8 cellular contexts compared by ENCODE assay signal in genomic region chr6:150068173-150068785, GRCh38. TPM values are rescaled to one million over a fixed set of nuclear protein-coding genes. Genes with fewer than 3 reads are reported as not detected.
DNase-seq lines count a peak whose midpoint lies in the region; FAIRE-seq and TF ChIP-seq lines count a peak whose summit lies in the region.

No MANE protein-coding gene starts in this region.

- H3K56ac ChIP-seq in H1 (replicated peaks; ENCODE audit: insufficient read length, low read depth, low read length): no peak overlapping the region

- H2BK12ac ChIP-seq in H1 (ENCODE audit: low read depth, low read length): no peak overlapping the region

- H3K27me3 ChIP-seq in CD8-positive, alpha-beta memory T cell (ENCODE audit: insufficient read depth, low read length, poor library complexity, severe bottlenecking): no peaks in the 10 kb centered on the region
- no peaks in the 10 kb centered on the region for H3K27me3 ChIP-seq in OCI-LY1 (ENCODE audit: insufficient read depth, low read length)
- peaks cover 0 to 22% (median 13%) of the 10 kb centered on the region in 4 experiments; a peak in 5 of 7 replicates for H3K27me3 ChIP-seq in H1 (replicated peaks in 1 of 4; ENCODE audit: control insufficient read depth in 3 of 4, extremely low read depth in 1 of 4, insufficient read depth in 3 of 4, low read length in 3 of 4)
- peaks cover 9% of the 10 kb centered on the region for H3K27me3 ChIP-seq in neural cell (ENCODE audit: insufficient read depth, low read depth, low read length)

- H3K9me3 ChIP-seq in CD8-positive, alpha-beta memory T cell (ENCODE audit: low read length): no peaks in the 10 kb centered on the region
- H3K9me3 ChIP-seq in OCI-LY1 (ENCODE audit: low read length): no peaks in the 10 kb centered on the region
- no peaks in the 10 kb centered on the region for H3K9me3 ChIP-seq in H1 (ENCODE audit: insufficient read depth in 2 of 2, low read depth in 1 of 2, low read length in 1 of 2)
- no peaks in the 10 kb centered on the region for H3K9me3 ChIP-seq in neural cell (ENCODE audit: low read length)

- H3K4me3 Mint-ChIP-seq in CD8-positive, alpha-beta memory T cell: peak overlapping the region; percentile 85 to 94 (median 89)

- no peak overlapping the region for H3K14ac ChIP-seq in H1 (ENCODE audit: insufficient read length)

- no peak for TF ChIP-seq CTCF in OCI-LY1 (IDR thresholded peaks at IDR 0.05; ENCODE audit: low read length)
- no peak for TF ChIP-seq CTCF in H1 (IDR thresholded peaks at IDR 0.05; ENCODE audit: control extremely low read depth in 1 of 3, insufficient read depth in 1 of 3, low read depth in 1 of 3, low read length in 3 of 3)
- TF ChIP-seq CTCF in neural cell (IDR thresholded peaks at IDR 0.05; ENCODE audit: poor library complexity, severe bottlenecking): no peak

- H4K5ac ChIP-seq in H1 (ENCODE audit: insufficient read length, low read depth, low read length): no peak overlapping the region

- peaks cover 21 to 28% (median 26%) of the 10 kb centered on the region in 3 donors for H3K4me1 Mint-ChIP-seq in CD8-positive, alpha-beta memory T cell

- no peak overlapping the region; the same call in 1 of the 2 replicates for H3K18ac ChIP-seq in H1 (ENCODE audit: extremely low read depth, low read length)

- no peaks in the 10 kb centered on the region for H3F3A ChIP-seq in OCI-LY1 (ENCODE audit: insufficient read depth, low read length)
- no peaks in the 10 kb centered on the region for H3F3A ChIP-seq in neural cell (ENCODE audit: insufficient read depth, low read length, poor library complexity, severe bottlenecking)

- POLR2A ChIA-PET in CD8-positive, alpha-beta memory T cell (lab: Charles Lee): no interaction called here
- POLR2A ChIA-PET in H1 (lab: Charles Lee; ENCODE audit: partially characterized antibody): interaction anchor here (1.1 to 5.0 kb wide), 2 partner anchors 13 to 19 kb away, joined by 3 to 15 read pairs; no protein-coding TSS in a partner anchor

- no peaks in the 10 kb centered on the region for H3K79me2 ChIP-seq in OCI-LY1 (ENCODE audit: insufficient read depth, low read length)
- H3K79me2 ChIP-seq in H1 (ENCODE audit: control insufficient read depth in 1 of 2, insufficient read depth in 2 of 2, low read length in 2 of 2): no peaks in the 10 kb centered on the region
- H3K79me2 ChIP-seq in neural cell (replicated peaks; ENCODE audit: insufficient read depth, low read length): no peaks in the 10 kb centered on the region

- TF ChIP-seq RAD21 in H1 (IDR thresholded peaks at IDR 0.05 in 1 of 2, conservative IDR thresholded peaks at IDR 0.05 in 1 of 2; ENCODE audit: low read depth in 2 of 2, low read length in 2 of 2) (no peak), neural cell (conservative IDR thresholded peaks at IDR 0.05) (no peak)

- peaks cover 3 to 6% of the 10 kb centered on the region in 2 donors for H3K27me3 Mint-ChIP-seq in CD8-positive, alpha-beta memory T cell

- peak overlapping the region in 6 of 8 donors; percentile 4 to 61 (median 41) for H3K27ac Mint-ChIP-seq in CD8-positive, alpha-beta memory T cell

- H3K4me3 ChIP-seq in CD8-positive, alpha-beta memory T cell (ENCODE audit: low read length): peak overlapping the region; percentile 57
- H3K4me3 ChIP-seq in OCI-LY1 (ENCODE audit: low read depth, low read length, poor library complexity, severe bottlenecking) (peak overlapping the region; percentile 72), H1 (ENCODE audit: extremely low read depth in 1 of 4, insufficient read depth in 2 of 4, low read depth in 3 of 4, low read length in 4 of 4) (peak overlapping the region; percentile 49 to 73 (median 60)), neural cell (ENCODE audit: low read length) (peak overlapping the region; percentile 86)

- no peak overlapping the region for H2BK120ac ChIP-seq in H1 (replicated peaks; ENCODE audit: low read depth, low read length)

- H2BK15ac ChIP-seq in H1 (ENCODE audit: low read length): no peak overlapping the region

- peaks cover 4 to 11% (median 6%) of the 10 kb centered on the region in 3 donors for H3K36me3 Mint-ChIP-seq in CD8-positive, alpha-beta memory T cell

- no peak overlapping the region for H2AK5ac ChIP-seq in H1 (ENCODE audit: low read depth, low read length)

- no peak overlapping the region for H2BK20ac ChIP-seq in H1 (ENCODE audit: low read length)

- H3K9ac ChIP-seq in OCI-LY1 (ENCODE audit: low read length) (peak overlapping the region; percentile 68), H1 (replicated peaks in 1 of 4; ENCODE audit: extremely low read depth in 1 of 4, low read depth in 3 of 4, low read length in 3 of 4) (peak overlapping the region in 2 of 4 experiments; percentile 14 to 36; a peak in 2 of 7 replicates), neural cell (ENCODE audit: low read length) (peak overlapping the region; percentile 69)

- CTCF ChIA-PET in CD8-positive, alpha-beta memory T cell (lab: Charles Lee): interaction anchor here (1.5 to 4.2 kb wide), 3 partner anchors 9 to 13 kb away, joined by 3 to 31 read pairs (median 18); no protein-coding TSS in a partner anchor
- CTCF ChIA-PET in H1 (lab: Charles Lee; ENCODE audit: partially characterized antibody): interaction anchor here (0.6 to 4.6 kb wide), 5 partner anchors 12 to 1398 kb away, joined by 3 to 54 read pairs (median 3); no protein-coding TSS in a partner anchor

- 33% methylated on average over 10 of the region's 14 CpGs; no CpG with 5 or more reads in 1 of the 2 experiments for WGBS in H1 (ENCODE audit: extremely low coverage in 1 of 2, insufficient coverage in 1 of 2, insufficient read length in 1 of 2, insufficient replicate concordance in 2 of 2, low coverage in 1 of 2, low lambda C conversion rate in 2 of 2, missing lambda C conversion rate in 1 of 2), 2 experiments

- H3K23ac ChIP-seq in H1 (ENCODE audit: insufficient read length): no peak overlapping the region

- H4K8ac ChIP-seq in H1 (ENCODE audit: extremely low read depth, insufficient read depth, low read length): no peak overlapping the region

- H2BK5ac ChIP-seq in H1 (ENCODE audit: low read depth, low read length): no peak overlapping the region; the same call in 1 of the 2 replicates

- H3K9me3 Mint-ChIP-seq in CD8-positive, alpha-beta memory T cell: no peaks in the 10 kb centered on the region

- H2AFZ ChIP-seq in OCI-LY1 (ENCODE audit: low read length) (0 out of 2 replicates have a peak overlapping the region, but pooled peaks have one; percentile 1), H1 (ENCODE audit: low read length) (no peak overlapping the region; the same call in 1 of the 2 replicates), neural cell (ENCODE audit: low read depth, low read length) (peak overlapping the region; percentile 76)

- peak overlapping the region; percentile 20 for H3K27ac ChIP-seq in CD8-positive, alpha-beta memory T cell (ENCODE audit: low read depth, low read length)
- no peak overlapping the region for H3K27ac ChIP-seq in OCI-LY1 (ENCODE audit: low read depth, low read length, poor library complexity, severe bottlenecking)
- no peak overlapping the region for H3K27ac ChIP-seq in H1 (ENCODE audit: low read depth, low read length)
- H3K27ac ChIP-seq in neural cell (ENCODE audit: low read length): no peak overlapping the region

- H4K20me1 ChIP-seq in OCI-LY1 (ENCODE audit: insufficient read depth, low read length): no peaks in the 10 kb centered on the region
- H4K20me1 ChIP-seq in H1 (replicated peaks in 1 of 2; ENCODE audit: control insufficient read depth in 1 of 2, insufficient read depth in 2 of 2, low read length in 2 of 2): peaks cover 0 to 4% of the 10 kb centered on the region in 2 experiments
- no peaks in the 10 kb centered on the region for H4K20me1 ChIP-seq in neural cell (ENCODE audit: insufficient read depth)

- H3K4me1 ChIP-seq in CD8-positive, alpha-beta memory T cell (ENCODE audit: insufficient read depth, low read length): peaks cover 7% of the 10 kb centered on the region
- H3K4me1 ChIP-seq in OCI-LY1 (ENCODE audit: insufficient read depth, low read length, severe bottlenecking): peaks cover 6% of the 10 kb centered on the region
- peaks cover 0 to 2% (median 0%) of the 10 kb centered on the region in 4 experiments; a peak in 2 of 7 replicates for H3K4me1 ChIP-seq in H1 (replicated peaks in 1 of 4; ENCODE audit: control insufficient read depth in 3 of 4, insufficient read depth in 4 of 4, low read length in 3 of 4)

- TF ChIP-seq POLR2A in H1 (IDR thresholded peaks at IDR 0.05; ENCODE audit: control extremely low read depth in 1 of 2, low read depth in 2 of 2, low read length in 2 of 2): no peak

- H3K9me2 ChIP-seq in OCI-LY1 (ENCODE audit: low read depth, low read length) (no peaks in the 10 kb centered on the region), neural cell (ENCODE audit: insufficient read depth, low read length) (no peaks in the 10 kb centered on the region)

- DNase-seq in CD8-positive, alpha-beta memory T cell: peak in 1 of 5 donors; percentile 15
- DNase-seq in H1 (ENCODE audit: low read depth in 1 of 2, low spot score in 2 of 2) (no peak), amygdala (lab: John Stamatoyannopoulos, UW) (no peak), DMS79 (lab: John Stamatoyannopoulos, UW) (no peak), mucosa of gallbladder (ENCODE audit: low spot score) (no peak), NCI-H446 treated with DMSO at 0.1 percent for 48 hours (lab: John Stamatoyannopoulos, UW) (no peak)

- no peak overlapping the region for H3K4ac ChIP-seq in H1 (replicated peaks; ENCODE audit: insufficient read length, low read depth, low read length)

- no peak for FAIRE-seq in H1 (lab: Jason Lieb, UNC)

- peaks cover 7% of the 10 kb centered on the region; the same call in 1 of the 2 replicates for H3K23me2 ChIP-seq in H1 (ENCODE audit: low read depth, low read length)

- H3K4me2 ChIP-seq in OCI-LY1 (ENCODE audit: low read length) (peak overlapping the region; percentile 73), H1 (ENCODE audit: insufficient read depth in 1 of 2, low read depth in 2 of 2, low read length in 2 of 2) (peak overlapping the region; percentile 15 to 75), neural cell (ENCODE audit: low read length) (peak overlapping the region; percentile 51)

- no peaks in the 10 kb centered on the region for H3K36me3 ChIP-seq in CD8-positive, alpha-beta memory T cell (ENCODE audit: insufficient read depth, low read length)
- H3K36me3 ChIP-seq in OCI-LY1 (ENCODE audit: insufficient read depth, low read length): no peaks in the 10 kb centered on the region; the same call in 1 of the 2 replicates
- H3K36me3 ChIP-seq in H1 (ENCODE audit: control insufficient read depth in 2 of 4, insufficient read depth in 4 of 4, low read length in 3 of 4): no peaks in the 10 kb centered on the region
- no peaks in the 10 kb centered on the region for H3K36me3 ChIP-seq in neural cell (ENCODE audit: insufficient read depth, low read length)

- H4K91ac ChIP-seq in H1 (replicated peaks; ENCODE audit: insufficient read length, low read length): no peak overlapping the region

- no peak for TF ChIP-seq EP300 in H1 (IDR thresholded peaks at IDR 0.05; ENCODE audit: borderline replicate concordance in 1 of 2, low read depth in 2 of 2, low read length in 2 of 2)
- no peak for TF ChIP-seq EP300 in neural cell (conservative IDR thresholded peaks at IDR 0.05; ENCODE audit: poor library complexity, severe bottlenecking)

- H3K79me1 ChIP-seq in H1 (ENCODE audit: low read depth, low read length): no peaks in the 10 kb centered on the region

RNA-seq across cellular contexts. Expression of gene ULBP3, which starts 0.6 kb away (rescaled TPM):
- 1 to 10 TPM; 1.2 to 1.6 TPM for total RNA-seq in CD8-positive, alpha-beta memory T cell
- 2.2 TPM for polyA plus RNA-seq in CD8-positive, alpha-beta memory T cell
- total RNA-seq in H1 (2021; fragmentation: NEBNext Ultra II Directional; extraction: Animal tissue kit (Norgen Biotek cat#: 25700)): 3.3 and 4.2 TPM in 2 replicates
- polyA plus RNA-seq in H1 (2011; rRNA removed) (1.8 and 1.9 TPM in 2 replicates), neural cell (2.2 and 2.8 TPM in 2 replicates)
- 2.6 TPM for polyA plus RNA-seq in H1 (2011; cell fraction: cytosol; rRNA removed)
- polyA plus RNA-seq in H1 (2011; cell fraction: nucleus; rRNA removed): 5.7 TPM
- polyA plus RNA-seq in H1 (2012, experiment 1 of 2): 2.0 to 3.7 TPM (median 2.8 TPM) in 4 replicates
- 0.64 TPM for polyA plus RNA-seq in H1 (2012, experiment 2 of 2)
- polyA plus RNA-seq in H1 (2013, experiment 1 of 2): 7.5 TPM
- 7.0 TPM for polyA plus RNA-seq in H1 (2013, experiment 2 of 2)
- 5.4 and 10.4 TPM in 2 replicates for polyA minus RNA-seq in H1 (2011; rRNA and poly(A)+ RNA removed)
- not detected for polyA minus RNA-seq in H1 (2011; cell fraction: cytosol; rRNA and poly(A)+ RNA removed)
- polyA minus RNA-seq in H1 (2011; cell fraction: nucleus; rRNA and poly(A)+ RNA removed): 8.4 TPM
- polyA minus RNA-seq in neural cell: 6.8 and 10.4 TPM in 2 replicates
- total RNA-seq in mucosa of gallbladder: 2.5 TPM

RNA-seq across cellular contexts. Expression of gene RAET1L, which starts 42.9 kb away (rescaled TPM):
- total RNA-seq in CD8-positive, alpha-beta memory T cell: not detected
- polyA plus RNA-seq in CD8-positive, alpha-beta memory T cell: not detected
- total RNA-seq in H1 (2021; fragmentation: NEBNext Ultra II Directional; extraction: Animal tissue kit (Norgen Biotek cat#: 25700)): not detected in 2 replicates
- polyA plus RNA-seq in H1 (2011; rRNA removed) (not detected in 2 replicates), neural cell (not detected in 2 replicates)
- not detected for polyA plus RNA-seq in H1 (2011; cell fraction: cytosol; rRNA removed)
- not detected for polyA plus RNA-seq in H1 (2011; cell fraction: nucleus; rRNA removed)
- polyA plus RNA-seq in H1 (2012, experiment 1 of 2): not detected in 4 replicates
- not detected for polyA plus RNA-seq in H1 (2012, experiment 2 of 2)
- not detected for polyA plus RNA-seq in H1 (2013, experiment 1 of 2)
- not detected for polyA plus RNA-seq in H1 (2013, experiment 2 of 2)
- polyA minus RNA-seq in H1 (2011; rRNA and poly(A)+ RNA removed): not detected in 2 replicates
- polyA minus RNA-seq in H1 (2011; cell fraction: cytosol; rRNA and poly(A)+ RNA removed): not detected
- not detected for polyA minus RNA-seq in H1 (2011; cell fraction: nucleus; rRNA and poly(A)+ RNA removed)
- polyA minus RNA-seq in neural cell: not detected in 2 replicates
- not detected for total RNA-seq in mucosa of gallbladder
